ENCODE assay signal across 8 cellular contexts in the genomic region with DNA sequence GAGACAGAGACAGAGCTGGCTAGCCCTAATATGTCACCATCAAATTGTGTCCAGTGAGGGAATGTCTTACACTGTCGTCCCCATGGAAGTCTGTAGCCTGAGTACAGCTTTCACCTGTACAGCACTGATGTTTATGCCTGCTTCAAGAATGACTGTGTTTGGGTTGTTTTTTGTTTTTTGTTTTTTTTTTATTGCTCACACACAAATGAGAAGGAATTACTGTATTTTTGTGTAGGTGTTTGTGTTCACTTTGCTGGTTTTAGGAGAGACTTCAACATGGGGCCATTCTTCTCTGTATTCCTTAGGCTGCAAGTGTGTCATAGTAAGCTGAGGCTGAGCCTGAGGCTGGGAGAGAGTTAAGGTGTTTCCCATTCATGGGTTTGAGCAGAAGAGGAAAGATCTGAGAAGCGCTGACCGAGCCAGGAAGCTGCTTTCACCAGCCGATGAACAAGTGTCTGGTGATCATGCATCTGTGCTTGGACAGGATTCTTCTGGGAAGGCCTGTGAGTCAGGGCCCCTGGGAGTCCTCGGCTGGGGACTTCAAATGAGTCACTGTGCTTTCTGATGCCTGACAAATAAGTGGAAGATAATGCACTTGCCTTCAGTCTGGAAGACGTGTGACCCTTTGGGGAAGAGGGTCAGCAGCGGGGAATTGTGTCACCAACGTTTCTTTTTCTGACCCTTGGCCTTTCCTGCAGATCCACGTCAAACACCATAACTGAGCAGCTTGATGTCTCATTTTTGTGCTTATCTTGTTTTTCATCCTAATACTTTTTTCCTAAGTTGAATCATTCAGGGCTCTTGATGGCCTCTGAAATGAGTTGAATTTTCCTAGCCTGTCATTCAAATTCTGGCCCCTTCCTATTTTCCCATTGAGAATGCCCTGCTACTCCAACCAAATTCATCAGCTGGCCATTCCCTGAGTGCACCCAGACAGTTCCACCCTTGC. TPM values are rescaled to one million over a fixed set of nuclear protein-coding genes. Genes with fewer than 3 reads are reported as not detected.
DNase-seq lines count a peak whose midpoint lies in the region; ATAC-seq, FAIRE-seq and TF ChIP-seq lines count a peak whose summit lies in the region.

No MANE protein-coding gene starts in this region.

- H3K4me3 ChIP-seq in left ventricle myocardium inferior (no peak overlapping the region), subcutaneous abdominal adipose tissue (ENCODE audit: low read depth in 1 of 5, low read length in 5 of 5) (no peak overlapping the region)

- no peaks in the 10 kb centered on the region for H3K9me3 Mint-ChIP-seq in endothelial cell (ENCODE audit: unreplicated experiment)

- intact Hi-C loops in left ventricle myocardium inferior (cut with micrococcal nuclease) = no loop called here

- FAIRE-seq in H54 (lab: Jason Lieb, UNC) = peak; percentile 95

- H3K36me3 ChIP-seq in left ventricle myocardium inferior (no peaks in the 10 kb centered on the region), subcutaneous abdominal adipose tissue (ENCODE audit: control insufficient read depth in 5 of 5, insufficient read depth in 5 of 5, low read length in 5 of 5) (no peaks in the 10 kb centered on the region)

- in situ Hi-C loops in GM13976 (cut with MboI; ENCODE audit: low sequenced_read_pairs, unreplicated experiment) = no loop called here

- H3K27ac ChIP-seq in left ventricle myocardium inferior (replicated peaks) (peak overlapping the region; percentile 67), subcutaneous abdominal adipose tissue (ENCODE audit: low read depth, low read length) (peak overlapping the region; percentile 28)

- no peak overlapping the region for H3K27ac Mint-ChIP-seq in endothelial cell (ENCODE audit: unreplicated experiment)

- no peaks in the 10 kb centered on the region for H3K27me3 ChIP-seq in left ventricle myocardium inferior (ENCODE audit: low read depth)
- no peaks in the 10 kb centered on the region for H3K27me3 ChIP-seq in subcutaneous abdominal adipose tissue (ENCODE audit: control insufficient read depth in 5 of 5, insufficient read depth in 4 of 5, low read length in 5 of 5)

- H3K27me3 Mint-ChIP-seq in endothelial cell (ENCODE audit: unreplicated experiment) = peaks cover 2% of the 10 kb centered on the region

- no peak overlapping the region for H3K9ac ChIP-seq in subcutaneous abdominal adipose tissue (ENCODE audit: low read length in 5 of 5)

- peaks cover 5% of the 10 kb centered on the region for H3K36me3 Mint-ChIP-seq in endothelial cell (ENCODE audit: low read depth, unreplicated experiment)

- no peaks in the 10 kb centered on the region for H3K9me3 ChIP-seq in left ventricle myocardium inferior (replicated peaks)
- no peaks in the 10 kb centered on the region for H3K9me3 ChIP-seq in subcutaneous abdominal adipose tissue (ENCODE audit: control insufficient read depth in 5 of 5, low read length in 5 of 5)

- H3K4me1 ChIP-seq in left ventricle myocardium inferior (peaks cover 21% of the 10 kb centered on the region), subcutaneous abdominal adipose tissue (ENCODE audit: control insufficient read depth in 5 of 5, insufficient read depth in 5 of 5, low read length in 5 of 5) (peaks cover 3 to 6% (median 3%) of the 10 kb centered on the region in 5 donors)

- no peak for ATAC-seq in HG03159 (IDR thresholded peaks at IDR 0.05; ENCODE audit: unreplicated experiment)

- TF ChIP-seq CTCF in left ventricle myocardium inferior (IDR thresholded peaks at IDR 0.05; ENCODE audit: borderline replicate concordance) (no peak), GM13976 (IDR thresholded peaks at IDR 0.05; ENCODE audit: borderline replicate concordance, control extremely low read depth, extremely low read depth, insufficient read depth, missing control alignments) (no peak), endothelial cell (IDR thresholded peaks at IDR 0.05; ENCODE audit: unreplicated experiment) (no peak)

- TF ChIP-seq POLR2A in H54 (IDR thresholded peaks at IDR 0.05; ENCODE audit: low read depth, low read length) = no peak

- no peak overlapping the region for H3K4me3 Mint-ChIP-seq in endothelial cell (ENCODE audit: unreplicated experiment)

- peaks cover 5% of the 10 kb centered on the region for H3K4me1 Mint-ChIP-seq in endothelial cell (ENCODE audit: unreplicated experiment)

- DNase-seq in H54 (ENCODE audit: insufficient read length, low spot score) (peak; percentile 84), T1000 (lab: John Stamatoyannopoulos, UW) (peak; percentile 91), left ventricle myocardium inferior (peak; percentile 81), GM13976 (ENCODE audit: low spot score) (no peak), NCI-H748 (lab: John Stamatoyannopoulos, UW; ENCODE audit: unreplicated experiment) (no peak), endothelial cell (ENCODE audit: low spot score) (no peak)

RNA-seq across cellular contexts. Expression of gene ZBTB38, which starts 36.7 kb away (rescaled TPM):
- total RNA-seq in left ventricle myocardium inferior = 116 TPM
- total RNA-seq in endothelial cell (ENCODE audit: unreplicated experiment) = 22.5 TPM

Comparison
In these comparisons a context has a peak if more than half of its experiments do, and no peak if none do; other contexts are left out.
1. DNase-seq: peak in H54 (single experiment), T1000 (single experiment) and left ventricle myocardium inferior (single experiment); none in GM13976 (single experiment), NCI-H748 (single experiment) and endothelial cell (single experiment).